In the genomic region with DNA sequence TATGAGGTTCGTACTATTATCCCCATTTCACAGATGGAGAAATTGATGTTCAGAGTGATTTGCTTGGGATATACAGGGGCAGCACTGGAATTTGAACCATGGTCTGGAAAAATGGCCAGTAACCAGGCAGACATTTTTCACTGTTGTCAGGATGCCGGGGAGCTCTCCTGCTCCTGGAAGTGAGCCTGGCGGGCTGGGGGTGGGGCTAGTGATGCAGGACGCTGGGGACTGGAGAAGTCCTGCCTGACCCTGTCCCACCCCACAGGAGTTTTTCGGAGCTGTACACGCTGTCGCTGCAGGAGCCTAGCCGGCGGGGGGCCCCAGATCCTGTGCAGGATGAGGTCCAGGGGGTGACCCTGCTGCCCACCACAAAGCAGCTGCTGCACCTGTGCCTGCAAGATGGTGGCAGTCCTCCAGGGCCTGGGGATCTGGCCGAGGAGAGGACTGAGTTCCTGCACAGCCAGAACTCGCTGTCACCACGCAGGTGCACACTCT, we compare ENCODE assay signal across 18 cellular contexts. TPM values are rescaled to one million over a fixed set of nuclear protein-coding genes. Genes with fewer than 3 reads are reported as not detected.
DNase-seq lines count a peak whose midpoint lies in the region; ATAC-seq and TF ChIP-seq lines count a peak whose summit lies in the region.
"Had no signal": no experiment of that assay in that cellular context is flagged by ENCODE, and none has a peak within 500 bp of the region (broad histone marks: within the 10 kb centered on the region; RNA-seq: fewer than 3 reads in every experiment).

No MANE protein-coding gene starts in this region.

- no peak overlapping the region for H3K4me3 Mint-ChIP-seq in CD14-positive monocyte
- H3K4me3 Mint-ChIP-seq in CD8-positive, alpha-beta T cell: no peak overlapping the region
- H3K4me3 Mint-ChIP-seq: activated naive CD8-positive, alpha-beta T cell treated with anti-CD3 and anti-CD28 coated beads, Interleukin-2, amount 10 ng/mL, durations not matched to agents 7 days and 5 days; activated T-cell treated with anti-CD3 and anti-CD28 coated beads, Interleukin-2, amount 50 U/mL, for 72 hours had no signal

- intact Hi-C loops in CD14-positive monocyte (cut with micrococcal nuclease) (no loop called here), adrenal gland (cut with DNase I) (no loop called here)
- intact Hi-C loops in CD8-positive, alpha-beta T cell (cut with DNase I, micrococcal nuclease): no loop called here

- CTCF ChIA-PET in CD8-positive, alpha-beta T cell (lab: Charles Lee): interaction anchor here (0.6 to 2.3 kb wide), 2 partner anchors 24 kb away, joined by 3 to 7 read pairs; no protein-coding TSS in a partner anchor

- no peaks in the 10 kb centered on the region for H3K27me3 Mint-ChIP-seq in CD14-positive monocyte (ENCODE audit: low read depth in 3 of 3)
- no peaks in the 10 kb centered on the region for H3K27me3 Mint-ChIP-seq in CD8-positive, alpha-beta T cell (ENCODE audit: low read depth)
- H3K27me3 Mint-ChIP-seq: activated naive CD8-positive, alpha-beta T cell treated with anti-CD3 and anti-CD28 coated beads, Interleukin-2, amount 10 ng/mL, durations not matched to agents 7 days and 5 days had no signal

- no peak overlapping the region for H2BK12ac ChIP-seq in mesenchymal stem cell (ENCODE audit: low read length in 2 of 2)

- H3K36me3 ChIP-seq in adrenal gland (replicated peaks in 1 of 2) (peaks cover 0 to 30% of the 10 kb centered on the region in 2 donors), mesenchymal stem cell (ENCODE audit: control insufficient read depth in 1 of 2, insufficient read depth in 2 of 2, low read depth in 1 of 2, low read length in 2 of 2) (peaks cover 43 to 72% of the 10 kb centered on the region in 2 experiments)
- peaks cover 44% of the 10 kb centered on the region for H3K36me3 ChIP-seq in CD8-positive, alpha-beta T cell (ENCODE audit: insufficient read depth, low read length)

- peaks cover 36% of the 10 kb centered on the region for H3K4me1 Mint-ChIP-seq in CD14-positive monocyte
- H3K4me1 Mint-ChIP-seq in CD8-positive, alpha-beta T cell (ENCODE audit: low read depth): peaks cover 32% of the 10 kb centered on the region

- no peak for ATAC-seq in CD8-positive, alpha-beta T cell
- ATAC-seq: activated T-cell treated with anti-CD3 and anti-CD28 coated beads, Interleukin-2, amount 50 U/mL, for 72 hours; lower lobe of right lung had no signal

- H3K9me3 ChIP-seq in adrenal gland (replicated peaks in 1 of 3) (no peaks in the 10 kb centered on the region), mesenchymal stem cell (ENCODE audit: control insufficient read depth, low read length) (no peaks in the 10 kb centered on the region)
- H3K9me3 ChIP-seq in CD8-positive, alpha-beta T cell (ENCODE audit: low read length): no peaks in the 10 kb centered on the region
- H3K9me3 ChIP-seq: HAP-1, lower lobe of right lung, MG63, right atrium auricular region, suprapubic skin had no signal

- H3K36me3 Mint-ChIP-seq in CD14-positive monocyte: peaks cover 66 to 76% of the 10 kb centered on the region in 2 donors
- peaks cover 67% of the 10 kb centered on the region for H3K36me3 Mint-ChIP-seq in CD8-positive, alpha-beta T cell

- no peak overlapping the region for H2BK15ac ChIP-seq in mesenchymal stem cell (ENCODE audit: low read depth, poor library complexity, severe bottlenecking)

- TF ChIP-seq CTCF in CD14-positive monocyte (IDR thresholded peaks at IDR 0.05): no peak
- TF ChIP-seq CTCF in adrenal gland (IDR thresholded peaks at IDR 0.05): no peak
- no peak for TF ChIP-seq CTCF in CD8-positive, alpha-beta T cell (IDR thresholded peaks at IDR 0.05)

- no peak overlapping the region for H4K8ac ChIP-seq in mesenchymal stem cell (ENCODE audit: low read length)

- H2BK5ac ChIP-seq in mesenchymal stem cell (ENCODE audit: low read depth, low read length, poor library complexity, severe bottlenecking): no peak overlapping the region

- no peaks in the 10 kb centered on the region for H3K27me3 ChIP-seq in adrenal gland
- no peaks in the 10 kb centered on the region for H3K27me3 ChIP-seq in mesenchymal stem cell (ENCODE audit: control insufficient read depth in 1 of 2, insufficient read depth in 1 of 2, low read length in 2 of 2)
- H3K27me3 ChIP-seq in CD8-positive, alpha-beta T cell (ENCODE audit: insufficient read depth, low read length): no peaks in the 10 kb centered on the region
- H3K27me3 ChIP-seq: MG63, right atrium auricular region, suprapubic skin had no signal

- no peak overlapping the region for H2AFZ ChIP-seq in mesenchymal stem cell (ENCODE audit: low read depth, low read length)

- H3K27ac Mint-ChIP-seq in CD14-positive monocyte: peak overlapping the region in 2 of 7 donors; percentile 61 to 76
- no peak overlapping the region for H3K27ac Mint-ChIP-seq in CD8-positive, alpha-beta T cell
- H3K27ac Mint-ChIP-seq: activated naive CD8-positive, alpha-beta T cell treated with anti-CD3 and anti-CD28 coated beads, Interleukin-2, amount 10 ng/mL, durations not matched to agents 7 days and 5 days; activated T-cell treated with anti-CD3 and anti-CD28 coated beads, Interleukin-2, amount 50 U/mL, for 72 hours had no signal

- 57 to 77% (median 65%) methylated on average over 2 to 12 of the region's 12 CpGs for WGBS in adrenal gland, 4 donors
- 92% methylated on average over 12 of the region's 12 CpGs for WGBS in mesenchymal stem cell

- H4K91ac ChIP-seq in mesenchymal stem cell (ENCODE audit: low read length): peak overlapping the region; percentile 47

- H3K79me1 ChIP-seq in mesenchymal stem cell (replicated peaks; ENCODE audit: low read length, poor library complexity, severe bottlenecking): peaks cover 10% of the 10 kb centered on the region

- no peak overlapping the region for H3K4me3 ChIP-seq in adrenal gland
- H3K4me3 ChIP-seq in mesenchymal stem cell (ENCODE audit: insufficient read depth in 1 of 2, low read depth in 1 of 2, low read length in 2 of 2): no peak overlapping the region
- H3K4me3 ChIP-seq in CD8-positive, alpha-beta T cell (ENCODE audit: low read depth, low read length): no peak overlapping the region
- H3K4me3 ChIP-seq: HAP-1, lower lobe of right lung, MG63, right atrium auricular region, suprapubic skin had no signal

- H3K23ac ChIP-seq in mesenchymal stem cell (ENCODE audit: low read length in 2 of 2): no peak overlapping the region

- no peak overlapping the region for H2AK5ac ChIP-seq in mesenchymal stem cell (ENCODE audit: low read length, severe bottlenecking)

- peak; percentile 42 for DNase-seq in CD14-positive monocyte (ENCODE audit: low spot score)
- DNase-seq in adrenal gland: peak in 4 of 7 donors; percentile 56 to 62 (median 58)
- DNase-seq in mesenchymal stem cell: no peak
- DNase-seq in SIG-M5 (lab: John Stamatoyannopoulos, UW): no peak
- DNase-seq in CD8-positive, alpha-beta T cell: no peak
- no peak for DNase-seq in NCI-H82 (lab: John Stamatoyannopoulos, UW)
- DNase-seq: activated CD4-positive, alpha-beta T cell treated with anti-CD3 and anti-CD28 coated beads, Interleukin-2, amount 50 U/mL, for 48 hours; activated T-cell treated with anti-CD3 and anti-CD28 coated beads, Interleukin-2, amount 50 U/mL, for 72 hours; effector memory CD4-positive, alpha-beta T cell; lower lobe of right lung; MG63; NCI-H1694 treated with DMSO at 0.1 percent for 48 hours; OCI-M1 had no signal

- H3K9me3 Mint-ChIP-seq in CD14-positive monocyte: no peaks in the 10 kb centered on the region
- no peaks in the 10 kb centered on the region for H3K9me3 Mint-ChIP-seq in CD8-positive, alpha-beta T cell
- H3K9me3 Mint-ChIP-seq: activated naive CD8-positive, alpha-beta T cell treated with anti-CD3 and anti-CD28 coated beads, Interleukin-2, amount 10 ng/mL, durations not matched to agents 7 days and 5 days; activated T-cell treated with anti-CD3 and anti-CD28 coated beads, Interleukin-2, amount 50 U/mL, for 72 hours had no signal

- H3K27ac ChIP-seq in adrenal gland (peak overlapping the region in 1 of 5 donors; percentile 44), mesenchymal stem cell (ENCODE audit: low read length, poor library complexity, severe bottlenecking) (no peak overlapping the region)
- no peak overlapping the region for H3K27ac ChIP-seq in CD8-positive, alpha-beta T cell (ENCODE audit: low read depth, low read length)
- H3K27ac ChIP-seq: lower lobe of right lung, right atrium auricular region, suprapubic skin had no signal

- TF ChIP-seq POLR2A in adrenal gland (IDR thresholded peaks at IDR 0.05): no peak

- H3K4me1 ChIP-seq in adrenal gland (replicated peaks in 1 of 2): peaks cover 13 to 36% of the 10 kb centered on the region in 2 donors
- peaks cover 41% of the 10 kb centered on the region for H3K4me1 ChIP-seq in mesenchymal stem cell (ENCODE audit: control insufficient read depth, insufficient read depth, low read depth, low read length)
- peaks cover 28% of the 10 kb centered on the region for H3K4me1 ChIP-seq in CD8-positive, alpha-beta T cell (ENCODE audit: insufficient read depth, low read length)

- H3K4ac ChIP-seq in mesenchymal stem cell (ENCODE audit: low read depth in 1 of 2, low read length in 2 of 2): no peak overlapping the region

- no peak overlapping the region for H3K18ac ChIP-seq in mesenchymal stem cell (ENCODE audit: low read depth in 1 of 2, low read length in 2 of 2)

- no peak overlapping the region for H2BK120ac ChIP-seq in mesenchymal stem cell (ENCODE audit: low read depth, low read length)

- no peak overlapping the region for H3K9ac ChIP-seq in mesenchymal stem cell (ENCODE audit: low read length)

- H3K14ac ChIP-seq in mesenchymal stem cell (ENCODE audit: low read length in 2 of 2): no peak overlapping the region

- POLR2A ChIA-PET in CD8-positive, alpha-beta T cell (lab: Charles Lee): interaction anchor here (0.7 to 8.7 kb wide), 3 partner anchors 9 to 32 kb away, joined by 3 to 156 read pairs (median 89); a partner anchor contains a TSS

- H3K4me2 ChIP-seq in mesenchymal stem cell (ENCODE audit: low read length, poor library complexity, severe bottlenecking): no peak overlapping the region

RNA-seq across cellular contexts. Expression of a gene that starts 11.1 kb away (rescaled TPM):
- 10 to 100 TPM; 83.4 to 86.5 TPM for polyA plus RNA-seq in CD14-positive monocyte
- total RNA-seq in adrenal gland: 100 to 1,000 TPM in 1 of 8 donors, 10 to 100 TPM in 7; 51.3 to 108 (median 76.3) TPM
- polyA plus RNA-seq in adrenal gland: 100 to 1,000 TPM in 2 of 3 donors, 1 to 10 TPM in 1; 8.7 to 377 (median 171) TPM
- 35.0 TPM for polyA plus RNA-seq in mesenchymal stem cell (2013, experiment 1 of 2)
- 34.6 TPM for polyA plus RNA-seq in mesenchymal stem cell (2013, experiment 2 of 2)
- 100 to 1,000 TPM; 397 to 405 TPM for total RNA-seq in CD8-positive, alpha-beta T cell

RNA-seq across cellular contexts. Expression of a gene that starts 13.7 kb away (rescaled TPM):
- polyA plus RNA-seq in CD14-positive monocyte: 10 to 100 TPM; 21.3 to 30.9 TPM
- 10 to 100 TPM; 31.7 to 76.2 (median 69.6) TPM for total RNA-seq in adrenal gland
- polyA plus RNA-seq in adrenal gland: 10 to 100 TPM; 38.2 to 64.6 (median 46.7) TPM
- 76.9 TPM for polyA plus RNA-seq in mesenchymal stem cell (2013, experiment 1 of 2)
- 76.3 TPM for polyA plus RNA-seq in mesenchymal stem cell (2013, experiment 2 of 2)
- total RNA-seq in CD8-positive, alpha-beta T cell: 100 to 1,000 TPM; 380 to 384 TPM

RNA-seq across cellular contexts. Expression of a gene that starts 33.5 kb away (rescaled TPM):
- polyA plus RNA-seq in CD14-positive monocyte (1 to 10 TPM in 1 of 2 donors, under 1 TPM in 1; 0.58 to 1.7 TPM), adrenal gland (10 to 100 TPM in 2 of 3 donors, 1 to 10 TPM in 1; 9.0 to 29.9 (median 19.2) TPM)
- total RNA-seq in adrenal gland: 10 to 100 TPM; 28.6 to 45.0 (median 41.9) TPM
- 21.5 TPM for polyA plus RNA-seq in mesenchymal stem cell (2013, experiment 1 of 2)
- polyA plus RNA-seq in mesenchymal stem cell (2013, experiment 2 of 2): 19.8 TPM
- total RNA-seq in CD8-positive, alpha-beta T cell: 10 to 100 TPM; 52.7 to 56.4 TPM

RNA-seq across cellular contexts. Expression of a gene that starts 35.0 kb away (rescaled TPM):
- polyA plus RNA-seq in CD14-positive monocyte: 10 to 100 TPM; 20.8 to 32.0 TPM
- 10 to 100 TPM; 40.2 to 84.4 (median 57.8) TPM for total RNA-seq in adrenal gland
- 100 to 1,000 TPM in 1 of 3 donors, 10 to 100 TPM in 2; 11.1 to 143 (median 85.2) TPM for polyA plus RNA-seq in adrenal gland
- 36.7 TPM for polyA plus RNA-seq in mesenchymal stem cell (2013, experiment 1 of 2)
- polyA plus RNA-seq in mesenchymal stem cell (2013, experiment 2 of 2): 36.1 TPM
- total RNA-seq in CD8-positive, alpha-beta T cell: 10 to 100 TPM; 56.6 to 65.7 TPM

RNA-seq across cellular contexts. Expression of a gene that starts 53.4 kb away (rescaled TPM):
- polyA plus RNA-seq in CD14-positive monocyte (not detected), adrenal gland (10 to 100 TPM in 1 of 3 donors, 1 to 10 TPM in 1, not detected in 1; 2.4 to 12.5 TPM)
- 1 to 10 TPM in 1 of 8 donors, under 1 TPM in 3, not detected in 4; 0.14 to 1.5 (median 0.40) TPM for total RNA-seq in adrenal gland
- polyA plus RNA-seq in mesenchymal stem cell (2013, experiment 1 of 2): 0.04 TPM
- polyA plus RNA-seq in mesenchymal stem cell (2013, experiment 2 of 2): 0.08 TPM
- total RNA-seq in CD8-positive, alpha-beta T cell: 10 to 100 TPM in 1 of 2 experiments, 1 to 10 TPM in 1; 9.1 to 11.1 TPM
- total RNA-seq: NCI-H460 had no signal

Comparison
In these comparisons a context has a peak if more than half of its experiments do, and no peak if none do; other contexts are left out.
1. DNase-seq: peak in CD14-positive monocyte (single experiment) and adrenal gland (4 of 7); none in mesenchymal stem cell (single experiment), SIG-M5 (single experiment), CD8-positive, alpha-beta T cell (0 of 7) and NCI-H82 (single experiment).
2. RNA of a gene that starts 13.7 kb away (total RNA-seq): 380 to 384 TPM in CD8-positive, alpha-beta T cell; 31.7 to 76.2 TPM in adrenal gland; every median in the first group is over 4 times any median in the second.